18 cellular contexts compared by ENCODE assay signal in the genomic region with DNA sequence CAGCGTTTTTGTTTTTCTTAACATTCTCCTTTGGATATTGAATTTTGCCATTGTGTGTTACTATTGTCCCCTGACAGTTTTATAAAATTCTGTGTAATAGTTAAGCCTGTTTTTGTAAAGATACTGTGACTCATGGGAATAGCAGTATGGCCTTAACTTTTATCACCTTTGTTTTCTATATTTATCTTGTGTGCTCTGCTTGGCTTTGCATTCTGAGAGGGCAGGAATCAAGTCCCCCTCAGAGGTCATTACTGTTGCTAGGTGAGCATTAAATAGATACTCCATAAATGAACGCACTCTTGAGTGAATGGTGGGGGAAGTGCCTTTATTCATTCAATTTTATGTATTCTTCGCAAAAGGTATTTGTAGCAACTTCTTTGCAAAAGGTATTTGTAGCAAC.
DNase-seq lines count a peak whose midpoint lies in the region; ATAC-seq, FAIRE-seq and TF ChIP-seq lines count a peak whose summit lies in the region.
"Had no signal": no experiment of that assay in that cellular context is flagged by ENCODE, and none has a peak within 500 bp of the region (broad histone marks: within the 10 kb centered on the region; RNA-seq: fewer than 3 reads in every experiment).

No MANE protein-coding gene starts in this region.

- H3K4me3 Mint-ChIP-seq in CD4-positive, CD25-positive, alpha-beta regulatory T cell: no peak overlapping the region
- H3K4me3 Mint-ChIP-seq in activated naive CD4-positive, alpha-beta T cell treated with anti-CD3 and anti-CD28 coated beads, Interleukin-2, amount 10 ng/mL, durations not matched to agents 7 days and 5 days: no peak overlapping the region

- H4K20me1 ChIP-seq in hepatocyte (ENCODE audit: insufficient read depth, poor library complexity, severe bottlenecking): no peaks in the 10 kb centered on the region

- CTCF ChIA-PET in activated naive CD4-positive, alpha-beta T cell treated with anti-CD3 and anti-CD28 coated beads, Interleukin-2, amount 10 ng/mL, durations not matched to agents 7 days and 5 days (lab: Charles Lee): no interaction called here

- H3K27me3 Mint-ChIP-seq in CD4-positive, CD25-positive, alpha-beta regulatory T cell: no peaks in the 10 kb centered on the region
- no peaks in the 10 kb centered on the region for H3K27me3 Mint-ChIP-seq in activated naive CD4-positive, alpha-beta T cell treated with anti-CD3 and anti-CD28 coated beads, Interleukin-2, amount 10 ng/mL, durations not matched to agents 7 days and 5 days

- peaks cover 0 to 38% (median 18%) of the 10 kb centered on the region in 4 donors for H3K4me1 Mint-ChIP-seq in CD4-positive, CD25-positive, alpha-beta regulatory T cell
- peaks cover 5% of the 10 kb centered on the region for H3K4me1 Mint-ChIP-seq in activated naive CD4-positive, alpha-beta T cell treated with anti-CD3 and anti-CD28 coated beads, Interleukin-2, amount 10 ng/mL, durations not matched to agents 7 days and 5 days

- 69% methylated on average over 3 of the region's 3 CpGs for WGBS in hepatocyte (ENCODE audit: low lambda C conversion rate, missing lambda C conversion rate)

- no peaks in the 10 kb centered on the region for H3K79me2 ChIP-seq in hepatocyte

- H3K27ac Mint-ChIP-seq in CD4-positive, CD25-positive, alpha-beta regulatory T cell: peak overlapping the region in 2 of 3 donors; percentile 38 to 42
- no peak overlapping the region for H3K27ac Mint-ChIP-seq in activated naive CD4-positive, alpha-beta T cell treated with anti-CD3 and anti-CD28 coated beads, Interleukin-2, amount 10 ng/mL, durations not matched to agents 7 days and 5 days

- no peak for ATAC-seq in CD4-positive, CD25-positive, alpha-beta regulatory T cell (ENCODE audit: low read depth in 2 of 2)

- no peak overlapping the region for H3K27ac ChIP-seq in CD4-positive, CD25-positive, alpha-beta regulatory T cell (ENCODE audit: insufficient read depth, low read length, poor library complexity, severe bottlenecking)
- H3K27ac ChIP-seq in hepatocyte: peak overlapping the region; percentile 68
- H3K27ac ChIP-seq: SK-N-MC had no signal

- no peaks in the 10 kb centered on the region for H3K36me3 ChIP-seq in CD4-positive, CD25-positive, alpha-beta regulatory T cell (ENCODE audit: control insufficient read depth, insufficient read depth, low read length)
- H3K36me3 ChIP-seq in hepatocyte (replicated peaks; ENCODE audit: insufficient read depth, low read depth): no peaks in the 10 kb centered on the region

- FAIRE-seq in D721Med (lab: Jason Lieb, UNC): peak; percentile 78
- FAIRE-seq in RCC 7860 (lab: Jason Lieb, UNC): no peak
- FAIRE-seq: GM18507 had no signal

- H3K9me3 Mint-ChIP-seq in CD4-positive, CD25-positive, alpha-beta regulatory T cell: no peaks in the 10 kb centered on the region
- no peaks in the 10 kb centered on the region for H3K9me3 Mint-ChIP-seq in activated naive CD4-positive, alpha-beta T cell treated with anti-CD3 and anti-CD28 coated beads, Interleukin-2, amount 10 ng/mL, durations not matched to agents 7 days and 5 days

- H3K4me1 ChIP-seq in CD4-positive, CD25-positive, alpha-beta regulatory T cell (ENCODE audit: control insufficient read depth, insufficient read depth, low read length, poor library complexity, severe bottlenecking): peaks cover 2% of the 10 kb centered on the region
- H3K4me1 ChIP-seq in hepatocyte (ENCODE audit: insufficient read depth): peaks cover 25% of the 10 kb centered on the region

- in situ Hi-C loops in G401 (cut with HindIII; ENCODE audit: low sequenced_read_pairs): no loop called here

- H3K9me2 ChIP-seq in hepatocyte (replicated peaks; ENCODE audit: insufficient read depth): no peaks in the 10 kb centered on the region

- TF ChIP-seq CTCF in D721Med (IDR thresholded peaks at IDR 0.05; ENCODE audit: insufficient read depth, missing control alignments) (no peak), hepatocyte (IDR thresholded peaks at IDR 0.05; ENCODE audit: poor library complexity) (no peak)

- H3K4me3 ChIP-seq in CD4-positive, CD25-positive, alpha-beta regulatory T cell (ENCODE audit: low read depth, low read length): no peak overlapping the region
- H3K4me3 ChIP-seq in hepatocyte: no peak overlapping the region
- H3K4me3 ChIP-seq: SK-N-MC had no signal

- DNase-seq in CD4-positive, CD25-positive, alpha-beta regulatory T cell: no peak
- DNase-seq in D721Med (ENCODE audit: insufficient read length, low spot score) (no peak), RCC 7860 (ENCODE audit: low spot score) (peak; percentile 5), hepatocyte (ENCODE audit: low spot score) (no peak), G401 (ENCODE audit: low spot score) (no peak)
- DNase-seq in activated naive CD4-positive, alpha-beta T cell treated with anti-CD3 and anti-CD28 coated beads, Interleukin-2, amount 10 ng/mL, durations not matched to agents 7 days and 5 days: no peak
- DNase-seq in stimulated activated CD4-positive, alpha-beta T cell treated with anti-CD3 and anti-CD28 coated beads, Interleukin-12 subunit alpha, Interleukin-12 subunit beta, amount 100 ng/mL, for 4 hours: no peak
- DNase-seq: ACHN, AML-193, DMS79, H7, NCI-H1105, NCI-H1694, NCI-H2107, NCI-H345, NCI-H526 had no signal

- no peak overlapping the region for H2AFZ ChIP-seq in hepatocyte

- H3K27me3 ChIP-seq in CD4-positive, CD25-positive, alpha-beta regulatory T cell (ENCODE audit: control insufficient read depth, insufficient read depth, low read length): no peaks in the 10 kb centered on the region
- no peaks in the 10 kb centered on the region for H3K27me3 ChIP-seq in hepatocyte

- no peak overlapping the region for H3K4me2 ChIP-seq in hepatocyte

- H3K36me3 Mint-ChIP-seq in CD4-positive, CD25-positive, alpha-beta regulatory T cell: no peaks in the 10 kb centered on the region
- no peaks in the 10 kb centered on the region for H3K36me3 Mint-ChIP-seq in activated naive CD4-positive, alpha-beta T cell treated with anti-CD3 and anti-CD28 coated beads, Interleukin-2, amount 10 ng/mL, durations not matched to agents 7 days and 5 days

- no peaks in the 10 kb centered on the region for H3K9me3 ChIP-seq in CD4-positive, CD25-positive, alpha-beta regulatory T cell (ENCODE audit: control insufficient read depth in 2 of 2, low read length in 2 of 2)
- H3K9me3 ChIP-seq in hepatocyte (ENCODE audit: low read depth): no peaks in the 10 kb centered on the region
